8 cellular contexts compared by ENCODE assay signal in the genomic region with DNA sequence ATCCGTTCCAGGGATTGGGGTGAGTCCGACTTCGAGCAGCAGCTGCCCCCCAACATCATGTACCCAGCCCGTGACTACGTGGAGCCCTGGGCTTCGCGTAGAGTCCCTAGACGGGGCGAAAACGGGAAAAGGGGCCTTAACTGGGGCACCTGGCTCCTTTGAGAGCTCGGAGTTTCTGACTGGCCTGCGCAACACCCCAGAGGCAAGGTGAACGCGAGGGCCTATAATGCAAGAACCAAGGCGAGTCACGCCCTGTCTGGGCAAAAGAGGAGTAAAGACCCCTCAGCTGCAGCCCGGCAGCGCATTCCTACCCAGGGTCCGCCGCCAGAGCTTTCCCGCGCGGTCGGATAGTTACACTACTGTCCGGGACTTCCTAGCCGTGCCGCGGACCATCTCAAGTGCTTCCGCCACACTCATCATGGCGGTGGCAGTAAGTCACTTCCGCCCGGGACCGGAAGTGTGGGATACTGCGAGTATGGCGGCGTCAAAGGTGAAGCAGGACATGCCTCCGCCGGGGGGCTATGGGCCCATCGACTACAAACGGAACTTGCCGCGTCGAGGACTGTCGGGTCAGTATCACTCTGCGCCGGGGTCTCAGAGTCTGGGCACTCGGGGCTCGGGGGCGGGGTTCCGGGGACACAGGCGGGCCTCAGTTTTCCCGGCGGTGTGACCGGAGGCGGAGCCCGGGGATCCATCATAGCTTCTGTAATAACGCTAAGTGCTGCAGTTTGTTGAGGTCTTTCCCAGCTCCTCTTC. TPM values are rescaled to one million over a fixed set of nuclear protein-coding genes. Genes with fewer than 3 reads are reported as not detected.
DNase-seq lines count a peak whose midpoint lies in the region; ATAC-seq and TF ChIP-seq lines count a peak whose summit lies in the region.

A gene (plus strand): TSS at position 462 of the 756 bp plus-strand sequence. CDS start 14 bp downstream, at position 476.

- H3K27ac Mint-ChIP-seq in activated T-helper 17 cell treated with anti-CD3 and anti-CD28 coated beads, Interleukin-2, amount 50 U/mL, for 72 hours = peak within 1 kb of the TSS; percentile 92
- peak within 1 kb of the TSS; percentile 91 to 94 for H3K27ac Mint-ChIP-seq in natural killer cell

- CTCF ChIA-PET in RWPE1 (lab: Yijun Ruan, JAX) = interaction anchor here (0.6 to 1.4 kb wide), 5 partner anchors 14 to 377 kb away, joined by 3 to 5 read pairs (median 4); no protein-coding TSS in a partner anchor

- peak within 1 kb of the TSS; percentile 80 for H3K27ac ChIP-seq in RWPE1

- peaks cover 4% of the 10 kb centered on the region for H3K4me1 Mint-ChIP-seq in activated T-helper 17 cell treated with anti-CD3 and anti-CD28 coated beads, Interleukin-2, amount 50 U/mL, for 72 hours
- H3K4me1 Mint-ChIP-seq in natural killer cell = peaks cover 11 to 24% of the 10 kb centered on the region in 2 donors

- H3K4me3 ChIP-seq in fibroblast of pulmonary artery (replicated peaks; ENCODE audit: low read depth, low read length) = peak within 1 kb of the TSS; percentile 97

- intact Hi-C loops in natural killer cell (cut with micrococcal nuclease) = no loop called here

- peak; percentile 96 for ATAC-seq in activated T-helper 17 cell treated with anti-CD3 and anti-CD28 coated beads, Interleukin-2, amount 50 U/mL, for 72 hours (replicated peaks)
- ATAC-seq in natural killer cell = peak; percentile 94 to 97 (median 96)

- peaks cover 27% of the 10 kb centered on the region for H3K36me3 Mint-ChIP-seq in activated T-helper 17 cell treated with anti-CD3 and anti-CD28 coated beads, Interleukin-2, amount 50 U/mL, for 72 hours (ENCODE audit: low read depth)
- H3K36me3 Mint-ChIP-seq in natural killer cell = no peaks in the 10 kb centered on the region

- POLR2A ChIA-PET in RWPE1 (lab: Yijun Ruan, JAX; ENCODE audit: low non-redundant PET) = interaction anchor here (0.6 kb wide), 1 partner anchor 306 kb away, joined by 3 read pairs; a partner anchor contains a TSS

- H3K27me3 Mint-ChIP-seq in activated T-helper 17 cell treated with anti-CD3 and anti-CD28 coated beads, Interleukin-2, amount 50 U/mL, for 72 hours = no peaks in the 10 kb centered on the region
- no peaks in the 10 kb centered on the region for H3K27me3 Mint-ChIP-seq in natural killer cell (ENCODE audit: low read depth in 2 of 2)

- peak within 1 kb of the TSS; percentile 89 for H3K4me3 Mint-ChIP-seq in activated T-helper 17 cell treated with anti-CD3 and anti-CD28 coated beads, Interleukin-2, amount 50 U/mL, for 72 hours
- peak within 1 kb of the TSS; percentile 95 for H3K4me3 Mint-ChIP-seq in natural killer cell

- peak; percentile 96 for DNase-seq in Daoy (ENCODE audit: low read depth)
- peak; percentile 89 for DNase-seq in H4 (ENCODE audit: low spot score)
- DNase-seq in LoVo (ENCODE audit: low spot score) = peak; percentile 90
- peak; percentile 87 for DNase-seq in RWPE1 (ENCODE audit: low spot score)
- peak; percentile 94 for DNase-seq in fibroblast of pulmonary artery (ENCODE audit: low read depth)
- DNase-seq in natural killer cell = peak; percentile 98
- DNase-seq in stimulated activated naive CD4-positive, alpha-beta T cell (lab: John Stamatoyannopoulos, UW) = peak; percentile 82 to 96 (median 91)

- TF ChIP-seq CTCF in RWPE1 (conservative IDR thresholded peaks at IDR 0.05; ENCODE audit: low read depth) = no peak
- no peak for TF ChIP-seq CTCF in fibroblast of pulmonary artery (IDR thresholded peaks at IDR 0.05; ENCODE audit: low read length, missing control alignments)
- no peak for TF ChIP-seq CTCF in natural killer cell (IDR thresholded peaks at IDR 0.05)

- H3K9me3 Mint-ChIP-seq in activated T-helper 17 cell treated with anti-CD3 and anti-CD28 coated beads, Interleukin-2, amount 50 U/mL, for 72 hours = no peaks in the 10 kb centered on the region
- H3K9me3 Mint-ChIP-seq in natural killer cell = no peaks in the 10 kb centered on the region

RNA-seq across cellular contexts. Expression of the gene that starts here (rescaled TPM):
- total RNA-seq in Daoy (2014; rRNA removed; shearing (Covaris generic)) = 96.6 and 152 TPM in 2 replicates
- 76.8 and 89.2 TPM in 2 replicates for total RNA-seq in H4 (2014; rRNA removed; shearing (Covaris generic))
- total RNA-seq in activated T-helper 17 cell treated with anti-CD3 and anti-CD28 coated beads, Interleukin-2, amount 50 U/mL, for 72 hours = 100 to 1,000 TPM; 276 to 397 TPM
- total RNA-seq in natural killer cell = 100 to 1,000 TPM; 165 to 191 (median 188) TPM

Comparison
In these comparisons a context has a peak if more than half of its experiments do, and no peak if none do; other contexts are left out.
1. Peak in every context shown above with its lines: DNase-seq, ATAC-seq, H3K4me3 ChIP-seq and H3K27ac ChIP-seq.